ENCODE assay signal across 7 cellular contexts in genomic region chr7:1622441-1622840, GRCh38.
"Had no signal": no experiment of that assay in that cellular context is flagged by ENCODE, and none has a peak within 500 bp of the region (broad histone marks: within the 10 kb centered on the region; RNA-seq: fewer than 3 reads in every experiment).

No MANE protein-coding gene starts in this region.

- ATAC-seq: HepG2 had no signal

- DNase-seq: GM23248, GOT3, H9, HCEC 1CT had no signal

- H3K4me3 Mint-ChIP-seq: H9, IgD-negative memory B cell had no signal

- H3K4me3 ChIP-seq: GM23248 had no signal

- H3K27ac Mint-ChIP-seq: IgD-negative memory B cell had no signal

- H3K9ac ChIP-seq: GM23248 had no signal

- H3K9me3 Mint-ChIP-seq: IgD-negative memory B cell had no signal

- H2AFZ ChIP-seq: GM23248 had no signal

- H3K27ac ChIP-seq: GM23248, HL-60 had no signal
